32 cellular contexts compared by ENCODE assay signal in genomic region chr5:167696558-167697314, GRCh38.
DNase-seq lines count a peak whose midpoint lies in the region; ATAC-seq, FAIRE-seq and TF ChIP-seq lines count a peak whose summit lies in the region.
"Had no signal": no experiment of that assay in that cellular context is flagged by ENCODE, and none has a peak within 500 bp of the region (broad histone marks: within the 10 kb centered on the region; RNA-seq: fewer than 3 reads in every experiment).

No MANE protein-coding gene starts in this region.

- H3K27me3 Mint-ChIP-seq in natural killer cell treated with Interleukin-12 subunit alpha and Interleukin-12 subunit beta and Interleukin-15 and Interleukin-18, amount 100 ng/mL, for 72 hours: no peaks in the 10 kb centered on the region
- H3K27me3 Mint-ChIP-seq: activated naive CD8-positive, alpha-beta T cell treated with anti-CD3 and anti-CD28 coated beads for 36 hours; stimulated activated naive CD8-positive, alpha-beta T cell treated with anti-CD3 and anti-CD28 coated beads, Interleukin-15, Interleukin-2, amounts not matched to agents 100 ng/mL and 50 ng/mL, for 24 hours had no signal

- H3K27ac Mint-ChIP-seq in natural killer cell treated with Interleukin-12 subunit alpha and Interleukin-12 subunit beta and Interleukin-15 and Interleukin-18, amount 100 ng/mL, for 72 hours: no peak overlapping the region
- H3K27ac Mint-ChIP-seq: activated naive CD8-positive, alpha-beta T cell treated with anti-CD3 and anti-CD28 coated beads for 36 hours; natural killer cell; stimulated activated naive CD8-positive, alpha-beta T cell treated with anti-CD3 and anti-CD28 coated beads, Interleukin-15, Interleukin-2, amounts not matched to agents 100 ng/mL and 50 ng/mL, for 24 hours; T-helper 1 cell treated with Interleukin-12 subunit alpha and Interleukin-12 subunit beta and Interleukin-4 antibody, amounts not matched to agents 30 μg/mL and 1 μg/mL, for 36 hours had no signal

- H3K4me2 ChIP-seq in keratinocyte (ENCODE audit: control insufficient read depth, extremely low read depth, insufficient read depth, low read depth, low read length): no peak overlapping the region

- H2AFZ ChIP-seq in keratinocyte (ENCODE audit: control insufficient read depth, low read length): peak overlapping the region; percentile 8

- peaks cover 33% of the 10 kb centered on the region for H3K4me1 ChIP-seq in keratinocyte (ENCODE audit: control insufficient read depth, extremely low read depth, insufficient read depth, low read length)
- H3K4me1 ChIP-seq: vagina had no signal

- FAIRE-seq in keratinocyte (lab: Jason Lieb, UNC) (no peak), H54 (lab: Jason Lieb, UNC) (no peak)
- FAIRE-seq: colon, kidney, small intestine had no signal

- CTCF ChIA-PET in RWPE1 (lab: Yijun Ruan, JAX): interaction anchor here (0.5 to 0.6 kb wide), 3 partner anchors 66 to 800 kb away, joined by 3 read pairs; no protein-coding TSS in a partner anchor

- POLR2A ChIA-PET in RWPE1 (lab: Yijun Ruan, JAX; ENCODE audit: low non-redundant PET): no interaction called here

- TF ChIP-seq CTCF in RWPE1 (conservative IDR thresholded peaks at IDR 0.05; ENCODE audit: low read depth) (no peak), keratinocyte (optimal IDR thresholded peaks at IDR 0.05 in 1 of 3, IDR thresholded peaks at IDR 0.05 in 1 of 3, conservative IDR thresholded peaks at IDR 0.05 in 1 of 3; ENCODE audit: extremely low read depth in 1 of 3, insufficient read depth in 2 of 3, low read length in 3 of 3) (no peak)

- H3K9me3 Mint-ChIP-seq in natural killer cell treated with Interleukin-12 subunit alpha and Interleukin-12 subunit beta and Interleukin-15 and Interleukin-18, amount 100 ng/mL, for 72 hours: peaks cover 11% of the 10 kb centered on the region

- DNase-seq in ELF-1 (ENCODE audit: low read depth, low spot score) (peak; percentile 23), RWPE1 (ENCODE audit: low spot score) (no peak), keratinocyte (ENCODE audit: low read depth, low spot score) (no peak), skeletal muscle cell (ENCODE audit: low read depth) (peak; percentile 47), H54 (ENCODE audit: insufficient read length, low spot score) (no peak), NCI-H1092 (lab: John Stamatoyannopoulos, UW) (no peak)
- no peak for DNase-seq in natural killer cell treated with Interleukin-12 subunit alpha and Interleukin-12 subunit beta and Interleukin-15 and Interleukin-18, amount 100 ng/mL, for 72 hours (ENCODE audit: low spot score)
- DNase-seq in stimulated activated CD4-positive, alpha-beta T cell treated with anti-CD3 and anti-CD28 coated beads, Interleukin-4, amount 100 ng/mL, for 24 hours: no peak
- DNase-seq: activated CD4-positive, alpha-beta T cell treated with anti-CD3 and anti-CD28 coated beads, Interleukin-2, amount 50 U/mL, for 1 hour; activated CD4-positive, CD25-positive, alpha-beta regulatory T cell; activated effector memory CD4-positive, alpha-beta T cell treated with Interleukin-2 at 50 U/mL for 16 hours; activated naive CD8-positive, alpha-beta T cell treated with anti-CD3 and anti-CD28 coated beads for 36 hours; activated T-cell treated with anti-CD3 and anti-CD28 coated beads, Interleukin-2, amount 50 U/mL, for 1 hour; anterior cingulate cortex; CD8-positive, alpha-beta memory T cell; DMS 273 treated with DMSO at 0.1 percent for 48 hours; EL; kidney; left ventricle myocardium superior; midbrain; natural killer cell; NCI-H1105; NCI-H187; NCI-H446 treated with DMSO at 0.1 percent for 48 hours; ovary; small intestine had no signal

- H3K4me3 ChIP-seq in keratinocyte (ENCODE audit: control insufficient read depth in 2 of 3, extremely low read depth in 1 of 3, insufficient read depth in 2 of 3, low read depth in 1 of 3, low read length in 3 of 3): no peak overlapping the region
- no peak overlapping the region for H3K4me3 ChIP-seq in skeletal muscle cell (ENCODE audit: low read depth, low read length)
- H3K4me3 ChIP-seq: cardiac muscle cell, ovary, SK-N-MC, vagina had no signal

- H3K4me3 Mint-ChIP-seq in natural killer cell treated with Interleukin-12 subunit alpha and Interleukin-12 subunit beta and Interleukin-15 and Interleukin-18, amount 100 ng/mL, for 72 hours: no peak overlapping the region
- H3K4me3 Mint-ChIP-seq: activated naive CD8-positive, alpha-beta T cell treated with anti-CD3 and anti-CD28 coated beads for 36 hours; CD8-positive, alpha-beta memory T cell; natural killer cell; stimulated activated naive CD8-positive, alpha-beta T cell treated with anti-CD3 and anti-CD28 coated beads, Interleukin-15, Interleukin-2, amounts not matched to agents 100 ng/mL and 50 ng/mL, for 24 hours; T-helper 1 cell treated with Interleukin-12 subunit alpha and Interleukin-12 subunit beta and Interleukin-4 antibody, amounts not matched to agents 30 μg/mL and 1 μg/mL, for 36 hours had no signal

- H3K27ac ChIP-seq in RWPE1: peak overlapping the region; percentile 13; the same call in 1 of the 2 replicates
- no peak overlapping the region for H3K27ac ChIP-seq in keratinocyte (ENCODE audit: control insufficient read depth, insufficient read depth, low read length)
- H3K27ac ChIP-seq: cardiac muscle cell, ovary, SK-N-MC, vagina had no signal

- no peaks in the 10 kb centered on the region for H3K27me3 ChIP-seq in keratinocyte (ENCODE audit: control insufficient read depth, extremely low read depth, insufficient read depth, low read length)
- H3K27me3 ChIP-seq: cardiac muscle cell, ovary, vagina had no signal

- no peaks in the 10 kb centered on the region for H3K36me3 ChIP-seq in keratinocyte (ENCODE audit: control insufficient read depth in 2 of 2, extremely low read depth in 1 of 2, insufficient read depth in 2 of 2, low read length in 2 of 2)
- H3K36me3 ChIP-seq: cardiac muscle cell, ovary, vagina had no signal

- H3K36me3 Mint-ChIP-seq in natural killer cell treated with Interleukin-12 subunit alpha and Interleukin-12 subunit beta and Interleukin-15 and Interleukin-18, amount 100 ng/mL, for 72 hours: no peaks in the 10 kb centered on the region
- H3K36me3 Mint-ChIP-seq: activated naive CD8-positive, alpha-beta T cell treated with anti-CD3 and anti-CD28 coated beads for 36 hours; CD8-positive, alpha-beta memory T cell; natural killer cell had no signal

- TF ChIP-seq POLR2A in H54 (IDR thresholded peaks at IDR 0.05; ENCODE audit: low read depth, low read length): no peak

- H4K20me1 ChIP-seq in keratinocyte (ENCODE audit: control insufficient read depth, extremely low read depth, insufficient read depth, low read length): no peaks in the 10 kb centered on the region

- no peaks in the 10 kb centered on the region for H3K9me1 ChIP-seq in keratinocyte (ENCODE audit: control insufficient read depth, extremely low read depth, insufficient read depth, low read length)

- dilution Hi-C loops in keratinocyte (cut with MboI; ENCODE audit: extremely low pct_ligation_motif_present, low sequenced_read_pairs): no loop called here

- no peaks in the 10 kb centered on the region for H3K9me3 ChIP-seq in keratinocyte (ENCODE audit: control insufficient read depth, low read depth, low read length)
- H3K9me3 ChIP-seq: ovary, vagina had no signal

- no peak for ATAC-seq in natural killer cell treated with Interleukin-12 subunit alpha and Interleukin-12 subunit beta and Interleukin-15 and Interleukin-18, amount 100 ng/mL, for 72 hours
- ATAC-seq: left ventricle myocardium superior, natural killer cell had no signal

- no peaks in the 10 kb centered on the region for H3K79me2 ChIP-seq in keratinocyte (ENCODE audit: control insufficient read depth, insufficient read depth, low read length)

- no peak overlapping the region for H3K9ac ChIP-seq in keratinocyte (ENCODE audit: control insufficient read depth, extremely low read depth, insufficient read depth, low read length)

- no peaks in the 10 kb centered on the region for H3K4me1 Mint-ChIP-seq in natural killer cell treated with Interleukin-12 subunit alpha and Interleukin-12 subunit beta and Interleukin-15 and Interleukin-18, amount 100 ng/mL, for 72 hours (ENCODE audit: low read depth in 2 of 2)
- H3K4me1 Mint-ChIP-seq: activated naive CD8-positive, alpha-beta T cell treated with anti-CD3 and anti-CD28 coated beads for 36 hours; CD8-positive, alpha-beta memory T cell; natural killer cell had no signal

Comparison
In these comparisons a context has a peak if more than half of its experiments do, and no peak if none do; other contexts are left out.
1. DNase-seq: peak in ELF-1 (single experiment) and skeletal muscle cell (single experiment); none in RWPE1 (single experiment), keratinocyte (single experiment), H54 (single experiment), natural killer cell treated with Interleukin-12 subunit alpha and Interleukin-12 subunit beta and Interleukin-15 and Interleukin-18, amount 100 ng/mL, for 72 hours (single experiment), NCI-H1092 (single experiment) and stimulated activated CD4-positive, alpha-beta T cell treated with anti-CD3 and anti-CD28 coated beads, Interleukin-4, amount 100 ng/mL, for 24 hours (single experiment).